Comparison of ENCODE assay signal across 1 cellular context in the genomic region with DNA sequence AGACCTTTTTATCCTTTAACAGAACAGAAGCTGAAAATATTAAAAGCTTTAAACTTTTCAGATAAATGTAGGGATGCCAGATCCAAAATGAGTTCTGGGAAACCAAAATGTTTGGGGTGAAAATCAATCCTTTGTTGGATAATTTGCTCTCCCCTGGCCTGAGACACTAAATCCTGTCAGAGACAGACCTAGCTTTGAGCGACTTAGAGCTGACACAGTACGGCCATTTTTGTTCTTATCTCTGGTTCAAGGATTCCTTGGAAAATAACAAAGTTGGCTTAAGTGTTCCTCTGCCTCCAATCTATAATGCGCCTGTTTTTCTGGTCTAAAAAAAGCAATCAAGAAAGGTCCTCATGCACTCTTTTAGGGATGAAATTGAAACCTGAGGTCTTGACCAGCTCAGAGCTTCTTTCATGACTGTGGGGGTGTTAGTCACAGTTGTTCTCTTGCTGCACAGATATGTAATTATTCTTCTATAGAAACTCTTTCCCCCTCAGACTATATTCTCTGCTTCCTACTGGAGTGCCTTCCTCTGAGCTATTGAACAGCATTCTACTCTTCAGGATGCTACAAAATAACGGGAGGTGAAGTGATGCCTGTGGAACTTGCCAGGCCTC.
TF ChIP-seq lines count a peak whose summit lies in the region.

No MANE protein-coding gene starts in this region.

TF ChIP-seq in GM12878, 131 proteins besides CTCF, POLR2A, EP300 and RAD21:
- no peak for TF ChIP-seq GABPA (IDR thresholded peaks at IDR 0.05; ENCODE audit: low read depth)
- TF ChIP-seq, protein P1, sequence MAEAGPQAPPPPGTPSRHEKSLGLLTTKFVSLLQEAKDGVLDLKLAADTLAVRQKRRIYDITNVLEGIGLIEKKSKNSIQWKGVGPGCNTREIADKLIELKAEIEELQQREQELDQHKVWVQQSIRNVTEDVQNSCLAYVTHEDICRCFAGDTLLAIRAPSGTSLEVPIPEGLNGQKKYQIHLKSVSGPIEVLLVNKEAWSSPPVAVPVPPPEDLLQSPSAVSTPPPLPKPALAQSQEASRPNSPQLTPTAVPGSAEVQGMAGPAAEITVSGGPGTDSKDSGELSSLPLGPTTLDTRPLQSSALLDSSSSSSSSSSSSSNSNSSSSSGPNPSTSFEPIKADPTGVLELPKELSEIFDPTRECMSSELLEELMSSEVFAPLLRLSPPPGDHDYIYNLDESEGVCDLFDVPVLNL (IDR thresholded peaks at IDR 0.05; ENCODE audit: low read depth, low read length): no peak
- no peak for TF ChIP-seq SP1 (IDR thresholded peaks at IDR 0.05; ENCODE audit: low read depth, low read length)
- no peak for TF ChIP-seq NFIC (IDR thresholded peaks at IDR 0.05; ENCODE audit: low read depth, low read length)
- TF ChIP-seq, protein P2, sequence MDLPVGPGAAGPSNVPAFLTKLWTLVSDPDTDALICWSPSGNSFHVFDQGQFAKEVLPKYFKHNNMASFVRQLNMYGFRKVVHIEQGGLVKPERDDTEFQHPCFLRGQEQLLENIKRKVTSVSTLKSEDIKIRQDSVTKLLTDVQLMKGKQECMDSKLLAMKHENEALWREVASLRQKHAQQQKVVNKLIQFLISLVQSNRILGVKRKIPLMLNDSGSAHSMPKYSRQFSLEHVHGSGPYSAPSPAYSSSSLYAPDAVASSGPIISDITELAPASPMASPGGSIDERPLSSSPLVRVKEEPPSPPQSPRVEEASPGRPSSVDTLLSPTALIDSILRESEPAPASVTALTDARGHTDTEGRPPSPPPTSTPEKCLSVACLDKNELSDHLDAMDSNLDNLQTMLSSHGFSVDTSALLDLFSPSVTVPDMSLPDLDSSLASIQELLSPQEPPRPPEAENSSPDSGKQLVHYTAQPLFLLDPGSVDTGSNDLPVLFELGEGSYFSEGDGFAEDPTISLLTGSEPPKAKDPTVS (IDR thresholded peaks at IDR 0.05; ENCODE audit: low read depth, low read length): no peak
- TF ChIP-seq SMC3 (IDR thresholded peaks at IDR 0.05; ENCODE audit: borderline replicate concordance, low read length): no peak
- no peak for TF ChIP-seq HCFC1 (IDR thresholded peaks at IDR 0.05; ENCODE audit: low read length)
- no peak for TF ChIP-seq USF1 (IDR thresholded peaks at IDR 0.05; ENCODE audit: borderline replicate concordance, extremely low read length, insufficient read depth, low read depth, low read length)
- TF ChIP-seq ZZZ3 (IDR thresholded peaks at IDR 0.05; ENCODE audit: control insufficient read depth, insufficient read length, low read depth): no peak
- TF ChIP-seq KAT2A (conservative IDR thresholded peaks at IDR 0.05; ENCODE audit: control insufficient read depth, low read depth, low read length): no peak
- no peak for TF ChIP-seq JUNB (IDR thresholded peaks at IDR 0.05)
- TF ChIP-seq, protein P3, sequence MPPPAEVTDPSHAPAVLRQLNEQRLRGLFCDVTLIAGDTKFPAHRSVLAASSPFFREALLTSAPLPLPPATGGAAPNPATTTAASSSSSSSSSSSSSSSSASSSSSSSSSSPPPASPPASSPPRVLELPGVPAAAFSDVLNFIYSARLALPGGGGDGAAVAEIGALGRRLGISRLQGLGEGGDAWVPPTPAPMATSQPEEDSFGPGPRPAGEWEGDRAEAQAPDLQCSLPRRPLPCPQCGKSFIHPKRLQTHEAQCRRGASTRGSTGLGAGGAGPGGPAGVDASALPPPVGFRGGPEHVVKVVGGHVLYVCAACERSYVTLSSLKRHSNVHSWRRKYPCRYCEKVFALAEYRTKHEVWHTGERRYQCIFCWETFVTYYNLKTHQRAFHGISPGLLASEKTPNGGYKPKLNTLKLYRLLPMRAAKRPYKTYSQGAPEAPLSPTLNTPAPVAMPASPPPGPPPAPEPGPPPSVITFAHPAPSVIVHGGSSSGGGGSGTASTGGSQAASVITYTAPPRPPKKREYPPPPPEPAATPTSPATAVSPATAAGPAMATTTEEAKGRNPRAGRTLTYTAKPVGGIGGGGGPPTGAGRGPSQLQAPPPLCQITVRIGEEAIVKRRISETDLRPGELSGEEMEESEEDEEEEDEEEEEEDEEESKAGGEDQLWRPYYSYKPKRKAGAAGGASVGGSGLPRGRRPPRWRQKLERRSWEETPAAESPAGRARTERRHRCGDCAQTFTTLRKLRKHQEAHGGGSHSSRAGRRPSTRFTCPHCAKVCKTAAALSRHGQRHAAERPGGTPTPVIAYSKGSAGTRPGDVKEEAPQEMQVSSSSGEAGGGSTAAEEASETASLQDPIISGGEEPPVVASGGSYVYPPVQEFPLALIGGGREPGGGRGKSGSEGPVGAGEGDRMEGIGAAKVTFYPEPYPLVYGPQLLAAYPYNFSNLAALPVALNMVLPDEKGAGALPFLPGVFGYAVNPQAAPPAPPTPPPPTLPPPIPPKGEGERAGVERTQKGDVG (CRISPR knock-in tag; IDR thresholded peaks at IDR 0.05): no peak
- TF ChIP-seq PAX8 (IDR thresholded peaks at IDR 0.05): no peak
- TF ChIP-seq, protein P4, sequence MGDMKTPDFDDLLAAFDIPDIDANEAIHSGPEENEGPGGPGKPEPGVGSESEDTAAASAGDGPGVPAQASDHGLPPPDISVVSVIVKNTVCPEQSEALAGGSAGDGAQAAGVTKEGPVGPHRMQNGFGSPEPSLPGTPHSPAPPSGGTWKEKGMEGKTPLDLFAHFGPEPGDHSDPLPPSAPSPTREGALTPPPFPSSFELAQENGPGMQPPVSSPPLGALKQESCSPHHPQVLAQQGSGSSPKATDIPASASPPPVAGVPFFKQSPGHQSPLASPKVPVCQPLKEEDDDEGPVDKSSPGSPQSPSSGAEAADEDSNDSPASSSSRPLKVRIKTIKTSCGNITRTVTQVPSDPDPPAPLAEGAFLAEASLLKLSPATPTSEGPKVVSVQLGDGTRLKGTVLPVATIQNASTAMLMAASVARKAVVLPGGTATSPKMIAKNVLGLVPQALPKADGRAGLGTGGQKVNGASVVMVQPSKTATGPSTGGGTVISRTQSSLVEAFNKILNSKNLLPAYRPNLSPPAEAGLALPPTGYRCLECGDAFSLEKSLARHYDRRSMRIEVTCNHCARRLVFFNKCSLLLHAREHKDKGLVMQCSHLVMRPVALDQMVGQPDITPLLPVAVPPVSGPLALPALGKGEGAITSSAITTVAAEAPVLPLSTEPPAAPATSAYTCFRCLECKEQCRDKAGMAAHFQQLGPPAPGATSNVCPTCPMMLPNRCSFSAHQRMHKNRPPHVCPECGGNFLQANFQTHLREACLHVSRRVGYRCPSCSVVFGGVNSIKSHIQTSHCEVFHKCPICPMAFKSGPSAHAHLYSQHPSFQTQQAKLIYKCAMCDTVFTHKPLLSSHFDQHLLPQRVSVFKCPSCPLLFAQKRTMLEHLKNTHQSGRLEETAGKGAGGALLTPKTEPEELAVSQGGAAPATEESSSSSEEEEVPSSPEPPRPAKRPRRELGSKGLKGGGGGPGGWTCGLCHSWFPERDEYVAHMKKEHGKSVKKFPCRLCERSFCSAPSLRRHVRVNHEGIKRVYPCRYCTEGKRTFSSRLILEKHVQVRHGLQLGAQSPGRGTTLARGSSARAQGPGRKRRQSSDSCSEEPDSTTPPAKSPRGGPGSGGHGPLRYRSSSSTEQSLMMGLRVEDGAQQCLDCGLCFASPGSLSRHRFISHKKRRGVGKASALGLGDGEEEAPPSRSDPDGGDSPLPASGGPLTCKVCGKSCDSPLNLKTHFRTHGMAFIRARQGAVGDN (IDR thresholded peaks at IDR 0.05): no peak
- no peak for TF ChIP-seq NR2C2 (IDR thresholded peaks at IDR 0.05; ENCODE audit: borderline replicate concordance, control insufficient read depth, insufficient read length, low read depth)
- TF ChIP-seq JUND (IDR thresholded peaks at IDR 0.05; ENCODE audit: low read depth, low read length): no peak
- TF ChIP-seq MYC (IDR thresholded peaks at IDR 0.05; ENCODE audit: insufficient read depth, insufficient read length, insufficient replicate concordance, low read length, severe bottlenecking): no peak
- no peak for TF ChIP-seq GATAD2B (conservative IDR thresholded peaks at IDR 0.05; ENCODE audit: low read depth)
